In the genomic region with DNA sequence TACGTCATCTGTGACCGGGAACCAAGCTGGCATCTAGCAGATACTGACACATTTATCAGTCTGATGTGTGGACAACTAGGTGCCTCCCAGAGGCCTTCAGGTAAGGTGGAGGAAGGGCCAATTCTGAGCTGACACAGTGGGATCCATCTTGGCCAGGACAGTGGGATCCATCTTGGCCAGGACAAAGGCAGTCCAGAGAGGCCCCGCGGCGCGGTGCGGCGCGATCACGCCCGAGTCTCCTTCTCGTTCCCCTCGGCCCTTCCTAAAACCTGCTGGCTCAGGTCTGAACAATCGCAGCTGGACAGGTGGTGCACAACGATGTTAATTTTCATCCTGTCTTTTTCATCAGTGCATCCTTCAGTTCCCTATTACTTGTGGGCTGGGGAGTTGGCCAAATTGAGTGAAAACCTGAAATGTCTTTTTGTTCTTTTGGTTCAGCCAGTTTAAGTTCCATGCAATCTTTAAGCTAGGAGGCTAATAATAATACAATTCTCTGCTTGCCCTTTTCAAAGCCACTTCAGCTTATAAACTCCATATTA, we compare ENCODE assay signal across 8 cellular contexts. TPM values are rescaled to one million over a fixed set of nuclear protein-coding genes. Genes with fewer than 3 reads are reported as not detected.
DNase-seq lines count a peak whose midpoint lies in the region; TF ChIP-seq lines count a peak whose summit lies in the region.

No MANE protein-coding gene starts in this region.

- no peak for TF ChIP-seq CTCF in Peyer's patch (IDR thresholded peaks at IDR 0.05)
- no peak for TF ChIP-seq CTCF in chondrocyte (IDR thresholded peaks at IDR 0.05)
- TF ChIP-seq CTCF in nephron progenitor cell (IDR thresholded peaks at IDR 0.05), result no peak

- TF ChIP-seq POLR2A in Peyer's patch (IDR thresholded peaks at IDR 0.05), result no peak

- H3K27ac ChIP-seq in Peyer's patch, result peak overlapping the region; percentile 94 to 99 (median 98)

- peak overlapping the region; percentile 69 to 89 (median 88) for H3K4me3 ChIP-seq in Peyer's patch

- peak overlapping the region; percentile 100 for H3K27ac Mint-ChIP-seq in chondrocyte (ENCODE audit: unreplicated experiment)
- H3K27ac Mint-ChIP-seq in nephron progenitor cell, result peak overlapping the region; percentile 75

- H3K4me3 Mint-ChIP-seq in chondrocyte (ENCODE audit: unreplicated experiment) (peak overlapping the region; percentile 99), nephron progenitor cell (peak overlapping the region; percentile 96)

- H3K36me3 Mint-ChIP-seq in chondrocyte (ENCODE audit: low read depth), result no peaks in the 10 kb centered on the region
- peaks cover 17% of the 10 kb centered on the region for H3K36me3 Mint-ChIP-seq in nephron progenitor cell (ENCODE audit: low read depth)

- peak; percentile 6 for DNase-seq in Daoy (ENCODE audit: low read depth)
- no peak for DNase-seq in Peyer's patch
- no peak for DNase-seq in chondrocyte (ENCODE audit: low spot score)
- DNase-seq in nephron progenitor cell, result peak; percentile 10
- no peak for DNase-seq in germinal center (ENCODE audit: low spot score)
- DNase-seq in CD1c-positive myeloid dendritic cell (ENCODE audit: extremely low spot score), result no peak
- DNase-seq in hippocampal formation (lab: John Stamatoyannopoulos, UW), result no peak
- DNase-seq in NCI-H1105 treated with DMSO at 0.1 percent for 48 hours (lab: John Stamatoyannopoulos, UW), result no peak

- H3K9me3 Mint-ChIP-seq in chondrocyte (ENCODE audit: low read depth), result no peaks in the 10 kb centered on the region
- no peaks in the 10 kb centered on the region for H3K9me3 Mint-ChIP-seq in nephron progenitor cell

- H3K27me3 ChIP-seq in Peyer's patch, result no peaks in the 10 kb centered on the region

- H3K36me3 ChIP-seq in Peyer's patch, result no peaks in the 10 kb centered on the region

- H3K9me3 ChIP-seq in Peyer's patch, result no peaks in the 10 kb centered on the region

- H3K4me1 Mint-ChIP-seq in chondrocyte (ENCODE audit: low read depth), result peaks cover 30% of the 10 kb centered on the region
- H3K4me1 Mint-ChIP-seq in nephron progenitor cell, result peaks cover 37% of the 10 kb centered on the region

- peaks cover 0 to 22% (median 9%) of the 10 kb centered on the region in 4 donors for H3K4me1 ChIP-seq in Peyer's patch

- no peaks in the 10 kb centered on the region for H3K27me3 Mint-ChIP-seq in chondrocyte (ENCODE audit: low read depth)
- H3K27me3 Mint-ChIP-seq in nephron progenitor cell (ENCODE audit: low read depth, poor library complexity), result peaks cover 9% of the 10 kb centered on the region

RNA-seq across cellular contexts. Expression of gene WSB1, which starts 0.5 kb away (rescaled TPM):
- total RNA-seq in Daoy (2014; rRNA removed; shearing (Covaris generic)), result 55.6 and 56.7 TPM in 2 replicates
- total RNA-seq in Peyer's patch, result 100 to 1,000 TPM in 2 of 4 donors, 10 to 100 TPM in 2; 61.5 to 208 (median 112) TPM
- total RNA-seq in chondrocyte, result 110 to 218 TPM (median 205 TPM) in 3 replicates

Comparison
In these comparisons a context has a peak if more than half of its experiments do, and no peak if none do; other contexts are left out.
1. DNase-seq: peak in Daoy (single experiment) and nephron progenitor cell (single experiment); none in Peyer's patch (0 of 3), chondrocyte (single experiment), germinal center (single experiment), CD1c-positive myeloid dendritic cell (single experiment), hippocampal formation (0 of 2) and NCI-H1105 treated with DMSO at 0.1 percent for 48 hours (single experiment).